8 cellular contexts compared by ENCODE assay signal in the genomic region with DNA sequence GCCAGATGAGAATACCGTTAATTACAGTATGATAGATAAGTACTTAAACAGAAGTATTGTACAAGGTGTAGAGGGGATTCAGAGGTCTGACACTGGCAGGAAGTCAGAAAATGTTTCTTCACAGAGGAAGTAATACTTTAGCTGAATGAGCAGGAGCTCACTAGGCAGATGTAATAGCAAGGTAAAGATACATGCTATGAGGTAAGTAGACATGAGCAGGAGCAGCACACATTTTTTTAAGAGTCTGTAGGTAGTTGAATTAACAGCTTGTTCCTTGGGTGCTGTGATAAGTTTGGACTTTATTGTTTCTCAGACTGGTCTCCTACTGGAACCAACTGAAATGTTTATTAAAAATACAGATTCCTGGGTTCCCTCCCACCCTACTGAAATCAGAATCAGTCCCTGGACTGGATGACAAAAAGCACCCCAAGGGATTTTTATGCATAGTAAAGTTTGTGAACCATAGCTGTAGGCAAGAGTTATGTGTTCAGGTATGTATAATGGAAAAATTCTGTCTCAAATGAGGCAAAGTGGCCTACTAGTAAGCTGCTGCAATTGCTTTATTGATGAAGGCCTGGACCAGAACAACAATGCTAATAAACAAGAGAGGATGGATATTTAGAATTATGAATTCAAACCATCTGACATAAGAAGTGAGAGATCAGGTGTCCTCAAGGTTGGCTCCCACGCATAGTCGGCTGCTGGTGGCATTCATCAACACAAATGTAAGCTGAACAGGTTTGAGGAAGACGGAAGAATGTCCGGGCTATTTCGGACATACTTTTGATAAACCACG. TPM values are rescaled to one million over a fixed set of nuclear protein-coding genes. Genes with fewer than 3 reads are reported as not detected.
DNase-seq lines count a peak whose midpoint lies in the region; ATAC-seq and TF ChIP-seq lines count a peak whose summit lies in the region.

No MANE protein-coding gene starts in this region.

- no peaks in the 10 kb centered on the region for H3K27me3 Mint-ChIP-seq in activated T-helper 1 cell treated with anti-CD3 and anti-CD28 coated beads, Interleukin-12 subunit alpha, Interleukin-12 subunit beta, Interleukin-2, Interleukin-4 antibody, amounts not matched to agents 30 ng/mL and 10 ng/mL and 1 ng/mL, durations not matched to agents 14 hours and 24 hours and 36 hours (ENCODE audit: insufficient read depth)

- no CpG with 5 or more reads among the region's 7 CpGs for WGBS in iPS DF 6.9 (ENCODE audit: insufficient coverage, insufficient read length)

- H3K4me3 Mint-ChIP-seq in activated T-helper 1 cell treated with anti-CD3 and anti-CD28 coated beads, Interleukin-12 subunit alpha, Interleukin-12 subunit beta, Interleukin-2, Interleukin-4 antibody, amounts not matched to agents 30 ng/mL and 10 ng/mL and 1 ng/mL, durations not matched to agents 14 hours and 24 hours and 36 hours: peak overlapping the region; percentile 99

- DNase-seq in AG09309 (ENCODE audit: low read depth): no peak
- no peak for DNase-seq in HFF-Myc (ENCODE audit: extremely low read depth, low read depth)
- no peak for DNase-seq in activated T-helper 1 cell treated with anti-CD3 and anti-CD28 coated beads, Interleukin-12 subunit alpha, Interleukin-12 subunit beta, Interleukin-2, Interleukin-4 antibody, amounts not matched to agents 30 ng/mL and 10 ng/mL and 1 ng/mL, durations not matched to agents 14 hours and 24 hours and 36 hours (ENCODE audit: low spot score)
- DNase-seq in iPS DF 6.9 (ENCODE audit: low read depth, low spot score): no peak
- DNase-seq in stimulated activated CD4-positive, alpha-beta T cell treated with anti-CD3 and anti-CD28 coated beads, Interleukin-4, amount 100 ng/mL, for 24 hours: peak; percentile 23

- H3K4me1 ChIP-seq in iPS DF 6.9 (ENCODE audit: control insufficient read depth, insufficient read depth, low read length): no peaks in the 10 kb centered on the region

- H3K36me3 ChIP-seq in iPS DF 6.9 (ENCODE audit: control insufficient read depth, insufficient read depth, low read length): no peaks in the 10 kb centered on the region; the same call in 1 of the 2 replicates

- peaks cover 65% of the 10 kb centered on the region for H3K4me1 Mint-ChIP-seq in activated T-helper 1 cell treated with anti-CD3 and anti-CD28 coated beads, Interleukin-12 subunit alpha, Interleukin-12 subunit beta, Interleukin-2, Interleukin-4 antibody, amounts not matched to agents 30 ng/mL and 10 ng/mL and 1 ng/mL, durations not matched to agents 14 hours and 24 hours and 36 hours (ENCODE audit: low read depth)

- H3K36me3 Mint-ChIP-seq in activated T-helper 1 cell treated with anti-CD3 and anti-CD28 coated beads, Interleukin-12 subunit alpha, Interleukin-12 subunit beta, Interleukin-2, Interleukin-4 antibody, amounts not matched to agents 30 ng/mL and 10 ng/mL and 1 ng/mL, durations not matched to agents 14 hours and 24 hours and 36 hours (ENCODE audit: low read depth): peaks cover 47% of the 10 kb centered on the region

- no peak overlapping the region for H3K27ac ChIP-seq in iPS DF 6.9 (ENCODE audit: low read length)

- peak overlapping the region; percentile 95 for H3K27ac Mint-ChIP-seq in activated T-helper 1 cell treated with anti-CD3 and anti-CD28 coated beads, Interleukin-12 subunit alpha, Interleukin-12 subunit beta, Interleukin-2, Interleukin-4 antibody, amounts not matched to agents 30 ng/mL and 10 ng/mL and 1 ng/mL, durations not matched to agents 14 hours and 24 hours and 36 hours

- no peaks in the 10 kb centered on the region for H3K9me3 Mint-ChIP-seq in activated T-helper 1 cell treated with anti-CD3 and anti-CD28 coated beads, Interleukin-12 subunit alpha, Interleukin-12 subunit beta, Interleukin-2, Interleukin-4 antibody, amounts not matched to agents 30 ng/mL and 10 ng/mL and 1 ng/mL, durations not matched to agents 14 hours and 24 hours and 36 hours

- no peaks in the 10 kb centered on the region for H3K9me3 ChIP-seq in iPS DF 6.9 (ENCODE audit: control insufficient read depth, insufficient read depth, low read length)

- TF ChIP-seq CTCF in AG09309 (IDR thresholded peaks at IDR 0.05; ENCODE audit: control insufficient read depth, insufficient read depth, low read depth, low read length, missing control alignments) (no peak), HFF-Myc (IDR thresholded peaks at IDR 0.05; ENCODE audit: low read depth, low read length, missing control alignments) (no peak)

- H3K27me3 ChIP-seq in iPS DF 6.9 (ENCODE audit: control insufficient read depth, insufficient read depth, low read length): no peaks in the 10 kb centered on the region

- ATAC-seq in GM18868 (IDR thresholded peaks at IDR 0.05; ENCODE audit: unreplicated experiment): no peak
- ATAC-seq in HG03571 (IDR thresholded peaks at IDR 0.05; ENCODE audit: unreplicated experiment): no peak
- no peak for ATAC-seq in GM21390 (IDR thresholded peaks at IDR 0.05; ENCODE audit: unreplicated experiment)

- H3K4me3 ChIP-seq in AG09309 (ENCODE audit: control insufficient read depth, low read depth, low read length): peak overlapping the region; percentile 97
- H3K4me3 ChIP-seq in HFF-Myc (replicated peaks; ENCODE audit: low read depth, low read length): peak overlapping the region; percentile 95
- H3K4me3 ChIP-seq in iPS DF 6.9 (ENCODE audit: low read length): peak overlapping the region; percentile 69; the same call in 1 of the 2 replicates

- intact Hi-C loops in activated T-helper 1 cell treated with anti-CD3 and anti-CD28 coated beads, Interleukin-12 subunit alpha, Interleukin-12 subunit beta, Interleukin-2, Interleukin-4 antibody, amounts not matched to agents 30 ng/mL and 10 ng/mL and 1 ng/mL, durations not matched to agents 14 hours and 24 hours and 36 hours (cut with micrococcal nuclease): loop anchor here (1.0 to 10.0 kb wide), 5 partner anchors 32 to 949 kb away; a partner anchor contains a TSS

RNA-seq across cellular contexts. Expression of a gene that starts 0.9 kb away (rescaled TPM):
- 36.3 and 40.9 TPM in 2 replicates for total RNA-seq in activated T-helper 1 cell treated with anti-CD3 and anti-CD28 coated beads, Interleukin-12 subunit alpha, Interleukin-12 subunit beta, Interleukin-2, Interleukin-4 antibody, amounts not matched to agents 30 ng/mL and 10 ng/mL and 1 ng/mL, durations not matched to agents 14 hours and 24 hours and 36 hours

RNA-seq across cellular contexts. Expression of a gene that starts 1.4 kb away (rescaled TPM):
- 20.9 and 21.2 TPM in 2 replicates for total RNA-seq in activated T-helper 1 cell treated with anti-CD3 and anti-CD28 coated beads, Interleukin-12 subunit alpha, Interleukin-12 subunit beta, Interleukin-2, Interleukin-4 antibody, amounts not matched to agents 30 ng/mL and 10 ng/mL and 1 ng/mL, durations not matched to agents 14 hours and 24 hours and 36 hours

RNA-seq across cellular contexts. Expression of a gene that starts 16.3 kb away (rescaled TPM):
- total RNA-seq in activated T-helper 1 cell treated with anti-CD3 and anti-CD28 coated beads, Interleukin-12 subunit alpha, Interleukin-12 subunit beta, Interleukin-2, Interleukin-4 antibody, amounts not matched to agents 30 ng/mL and 10 ng/mL and 1 ng/mL, durations not matched to agents 14 hours and 24 hours and 36 hours: 0.67 and 0.69 TPM in 2 replicates

RNA-seq across cellular contexts. Expression of a gene that starts 25.4 kb away (rescaled TPM):
- 100 and 101 TPM in 2 replicates for total RNA-seq in activated T-helper 1 cell treated with anti-CD3 and anti-CD28 coated beads, Interleukin-12 subunit alpha, Interleukin-12 subunit beta, Interleukin-2, Interleukin-4 antibody, amounts not matched to agents 30 ng/mL and 10 ng/mL and 1 ng/mL, durations not matched to agents 14 hours and 24 hours and 36 hours

RNA-seq across cellular contexts. Expression of a gene that starts 32.2 kb away (rescaled TPM):
- 66.2 and 66.7 TPM in 2 replicates for total RNA-seq in activated T-helper 1 cell treated with anti-CD3 and anti-CD28 coated beads, Interleukin-12 subunit alpha, Interleukin-12 subunit beta, Interleukin-2, Interleukin-4 antibody, amounts not matched to agents 30 ng/mL and 10 ng/mL and 1 ng/mL, durations not matched to agents 14 hours and 24 hours and 36 hours
